ENCODE assay signal across 17 cellular contexts in genomic region chr2:176751314-176751713, GRCh38.
DNase-seq lines count a peak whose midpoint lies in the region; TF ChIP-seq lines count a peak whose summit lies in the region.
"Had no signal": no experiment of that assay in that cellular context is flagged by ENCODE, and none has a peak within 500 bp of the region (broad histone marks: within the 10 kb centered on the region; RNA-seq: fewer than 3 reads in every experiment).

No MANE protein-coding gene starts in this region.

- TF ChIP-seq CTCF in WERI-Rb-1 (IDR thresholded peaks at IDR 0.05; ENCODE audit: low read depth, low read length) (no peak), uterus (IDR thresholded peaks at IDR 0.05) (no peak)

- peaks cover 6% of the 10 kb centered on the region in 2 donors for H3K4me1 ChIP-seq in uterus

- peak overlapping the region; percentile 74 for H3K27ac ChIP-seq in WERI-Rb-1
- peak overlapping the region; percentile 53 to 54 for H3K27ac ChIP-seq in uterus
- H3K27ac ChIP-seq: BLaER1 treated with 17β-estradiol and CSF1 and Interleukin-3, amounts not matched to agents 10 nM and 100 nM had no signal

- H3K36me3 ChIP-seq in WERI-Rb-1 (no peaks in the 10 kb centered on the region), uterus (no peaks in the 10 kb centered on the region)
- H3K36me3 ChIP-seq: BLaER1 treated with 17β-estradiol and CSF1 and Interleukin-3, amounts not matched to agents 10 nM and 100 nM had no signal

- DNase-seq in NCI-H524 (lab: John Stamatoyannopoulos, UW) (peak; percentile 26 to 58), NCI-H524 treated with DMSO at 0.1 percent for 48 hours (lab: John Stamatoyannopoulos, UW) (no peak), NCI-H69 (lab: John Stamatoyannopoulos, UW) (peak; percentile 24), WERI-Rb-1 (peak; percentile 21), uterus (no peak), iPS-NIHi11 (ENCODE audit: low spot score) (no peak)
- no peak for DNase-seq in activated CD4-positive, CD25-positive, alpha-beta regulatory T cell treated with anti-CD3 and anti-CD28 coated beads, Interleukin-2, amount 50 U/mL, for 72 hours
- no peak for DNase-seq in stimulated activated CD4-positive, alpha-beta T cell treated with anti-CD3 and anti-CD28 coated beads, Interleukin-12 subunit alpha, Interleukin-12 subunit beta, amount 100 ng/mL, for 4 hours
- DNase-seq: 8988T; CD8-positive, alpha-beta T cell; COR-L47; DMS153; GDM1; HCEC 1CT; HFFc6; KG1 had no signal

- no peak for TF ChIP-seq POLR2A in uterus (IDR thresholded peaks at IDR 0.05)

- intact Hi-C loops in uterus (cut with DNase I; ENCODE audit: low total_unique reads) = no loop called here

- peak overlapping the region; percentile 35 for H3K4me3 ChIP-seq in WERI-Rb-1 (ENCODE audit: low read depth, low read length)
- H3K4me3 ChIP-seq in uterus = no peak overlapping the region
- H3K4me3 ChIP-seq: BLaER1 treated with 17β-estradiol and CSF1 and Interleukin-3, amounts not matched to agents 10 nM and 100 nM had no signal

- H3K27me3 ChIP-seq in WERI-Rb-1 (ENCODE audit: insufficient read depth, low read depth, severe bottlenecking) (no peaks in the 10 kb centered on the region), uterus (no peaks in the 10 kb centered on the region)
- H3K27me3 ChIP-seq: BLaER1 treated with 17β-estradiol and CSF1 and Interleukin-3, amounts not matched to agents 10 nM and 100 nM had no signal

- H3K9me3 ChIP-seq in WERI-Rb-1 (ENCODE audit: severe bottlenecking) = no peaks in the 10 kb centered on the region
- H3K9me3 ChIP-seq in uterus = no peaks in the 10 kb centered on the region
- H3K9me3 ChIP-seq: BLaER1 treated with 17β-estradiol and CSF1 and Interleukin-3, amounts not matched to agents 10 nM and 100 nM had no signal

Comparison
In these comparisons a context has a peak if more than half of its experiments do, and no peak if none do; other contexts are left out.
1. DNase-seq: peak in NCI-H524 (2 of 2), NCI-H69 (single experiment) and WERI-Rb-1 (single experiment); none in NCI-H524 treated with DMSO at 0.1 percent for 48 hours (single experiment), uterus (0 of 2), activated CD4-positive, CD25-positive, alpha-beta regulatory T cell treated with anti-CD3 and anti-CD28 coated beads, Interleukin-2, amount 50 U/mL, for 72 hours (single experiment), stimulated activated CD4-positive, alpha-beta T cell treated with anti-CD3 and anti-CD28 coated beads, Interleukin-12 subunit alpha, Interleukin-12 subunit beta, amount 100 ng/mL, for 4 hours (single experiment) and iPS-NIHi11 (single experiment).